Comparison of ENCODE assay signal across 15 cellular contexts in the genomic region with DNA sequence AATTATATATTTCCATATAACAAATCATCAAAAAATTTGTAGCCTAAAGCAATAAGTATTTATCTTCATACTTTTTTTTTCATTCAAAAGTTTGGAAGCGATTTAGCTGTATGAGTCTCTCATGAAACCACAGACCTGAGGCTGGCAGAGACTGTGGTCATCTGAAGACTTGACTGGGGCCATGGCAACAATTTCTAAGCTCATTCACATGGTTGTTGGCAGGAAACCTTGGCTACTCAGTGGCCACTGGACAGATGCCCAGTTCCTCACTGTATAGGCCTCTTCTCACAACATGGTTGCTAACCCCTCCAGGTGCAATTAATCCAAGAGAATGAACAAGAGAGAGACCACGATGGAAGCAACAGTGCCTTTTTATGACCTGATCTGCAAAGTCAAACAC.
DNase-seq lines count a peak whose midpoint lies in the region; ATAC-seq and TF ChIP-seq lines count a peak whose summit lies in the region.
"Had no signal": no experiment of that assay in that cellular context is flagged by ENCODE, and none has a peak within 500 bp of the region (broad histone marks: within the 10 kb centered on the region; RNA-seq: fewer than 3 reads in every experiment).

No MANE protein-coding gene starts in this region.

- H3K9me3 Mint-ChIP-seq in activated naive CD4-positive, alpha-beta T cell treated with anti-CD3 and anti-CD28 coated beads, Interleukin-2, amount 50 U/mL, for 24 hours = peaks cover 3% of the 10 kb centered on the region
- peaks cover 16% of the 10 kb centered on the region for H3K9me3 Mint-ChIP-seq in activated naive CD4-positive, alpha-beta T cell treated with anti-CD3 and anti-CD28 coated beads, Interleukin-2, amount 10 ng/mL, durations not matched to agents 7 days and 5 days
- H3K9me3 Mint-ChIP-seq: stimulated activated memory B cell treated with anti-CD40 and anti-IgM and Interleukin-4, amounts not matched to agents 10 μg/mL and 1 μg/mL and 100 μg/mL, for 72 hours had no signal

- H3K27ac Mint-ChIP-seq in activated naive CD4-positive, alpha-beta T cell treated with anti-CD3 and anti-CD28 coated beads, Interleukin-2, amount 50 U/mL, for 24 hours = peak overlapping the region; percentile 35
- H3K27ac Mint-ChIP-seq in activated naive CD4-positive, alpha-beta T cell treated with anti-CD3 and anti-CD28 coated beads, Interleukin-2, amount 10 ng/mL, durations not matched to agents 7 days and 5 days = no peak overlapping the region
- H3K27ac Mint-ChIP-seq: CD4-positive, alpha-beta memory T cell; stimulated activated memory B cell treated with anti-CD40 and anti-IgM and Interleukin-4, amounts not matched to agents 10 μg/mL and 1 μg/mL and 100 μg/mL, for 72 hours had no signal

- H3K27me3 Mint-ChIP-seq in activated naive CD4-positive, alpha-beta T cell treated with anti-CD3 and anti-CD28 coated beads, Interleukin-2, amount 50 U/mL, for 24 hours = no peaks in the 10 kb centered on the region
- no peaks in the 10 kb centered on the region for H3K27me3 Mint-ChIP-seq in activated naive CD4-positive, alpha-beta T cell treated with anti-CD3 and anti-CD28 coated beads, Interleukin-2, amount 10 ng/mL, durations not matched to agents 7 days and 5 days
- H3K27me3 Mint-ChIP-seq: CD4-positive, alpha-beta memory T cell; stimulated activated memory B cell treated with anti-CD40 and anti-IgM and Interleukin-4, amounts not matched to agents 10 μg/mL and 1 μg/mL and 100 μg/mL, for 72 hours had no signal

- WGBS in smooth muscle cell (ENCODE audit: low lambda C conversion rate) = 91% methylated on average over 2 of the region's 2 CpGs
- 79 to 87% methylated on average over 2 of the region's 2 CpGs for WGBS in upper lobe of left lung, 2 donors

- H3K36me3 Mint-ChIP-seq in activated naive CD4-positive, alpha-beta T cell treated with anti-CD3 and anti-CD28 coated beads, Interleukin-2, amount 50 U/mL, for 24 hours = no peaks in the 10 kb centered on the region
- H3K36me3 Mint-ChIP-seq in activated naive CD4-positive, alpha-beta T cell treated with anti-CD3 and anti-CD28 coated beads, Interleukin-2, amount 10 ng/mL, durations not matched to agents 7 days and 5 days = no peaks in the 10 kb centered on the region
- H3K36me3 Mint-ChIP-seq: CD4-positive, alpha-beta memory T cell; stimulated activated memory B cell treated with anti-CD40 and anti-IgM and Interleukin-4, amounts not matched to agents 10 μg/mL and 1 μg/mL and 100 μg/mL, for 72 hours had no signal

- H3K4me3 Mint-ChIP-seq in activated naive CD4-positive, alpha-beta T cell treated with anti-CD3 and anti-CD28 coated beads, Interleukin-2, amount 50 U/mL, for 24 hours = no peak overlapping the region
- H3K4me3 Mint-ChIP-seq in activated naive CD4-positive, alpha-beta T cell treated with anti-CD3 and anti-CD28 coated beads, Interleukin-2, amount 10 ng/mL, durations not matched to agents 7 days and 5 days = no peak overlapping the region
- H3K4me3 Mint-ChIP-seq: CD4-positive, alpha-beta memory T cell; stimulated activated memory B cell treated with anti-CD40 and anti-IgM and Interleukin-4, amounts not matched to agents 10 μg/mL and 1 μg/mL and 100 μg/mL, for 72 hours had no signal

- H3K79me2 ChIP-seq in smooth muscle cell (ENCODE audit: low read depth) = no peaks in the 10 kb centered on the region

- H3K4me3 ChIP-seq in smooth muscle cell (no peak overlapping the region), upper lobe of right lung (no peak overlapping the region), upper lobe of left lung (no peak overlapping the region)
- H3K4me3 ChIP-seq: pancreas, PC-9 had no signal

- H3K4me1 Mint-ChIP-seq in activated naive CD4-positive, alpha-beta T cell treated with anti-CD3 and anti-CD28 coated beads, Interleukin-2, amount 50 U/mL, for 24 hours = no peaks in the 10 kb centered on the region
- no peaks in the 10 kb centered on the region for H3K4me1 Mint-ChIP-seq in activated naive CD4-positive, alpha-beta T cell treated with anti-CD3 and anti-CD28 coated beads, Interleukin-2, amount 10 ng/mL, durations not matched to agents 7 days and 5 days
- H3K4me1 Mint-ChIP-seq: CD4-positive, alpha-beta memory T cell; stimulated activated memory B cell treated with anti-CD40 and anti-IgM and Interleukin-4, amounts not matched to agents 10 μg/mL and 1 μg/mL and 100 μg/mL, for 72 hours had no signal

- intact Hi-C loops in upper lobe of right lung (cut with DNase I) = no loop called here

- no peak for TF ChIP-seq CTCF in smooth muscle cell (IDR thresholded peaks at IDR 0.05; ENCODE audit: borderline replicate concordance, insufficient read depth, poor library complexity, severe bottlenecking)
- TF ChIP-seq CTCF in upper lobe of right lung (IDR thresholded peaks at IDR 0.05) = no peak
- TF ChIP-seq CTCF in upper lobe of left lung (IDR thresholded peaks at IDR 0.05) = no peak

- ATAC-seq in upper lobe of right lung (no peak), upper lobe of left lung (ENCODE audit: low FRiP score in 2 of 2) (no peak)
- ATAC-seq: left lobe of liver; stimulated activated memory B cell treated with anti-CD40 and anti-IgM and Interleukin-4, amounts not matched to agents 10 μg/mL and 1 μg/mL and 100 μg/mL, for 72 hours had no signal

- CTCF ChIA-PET in activated naive CD4-positive, alpha-beta T cell treated with anti-CD3 and anti-CD28 coated beads, Interleukin-2, amount 10 ng/mL, durations not matched to agents 7 days and 5 days (lab: Charles Lee) = no interaction called here

- no peak overlapping the region for H2AFZ ChIP-seq in smooth muscle cell (ENCODE audit: low read depth)
- H2AFZ ChIP-seq: PC-9 had no signal

- no peaks in the 10 kb centered on the region for H4K20me1 ChIP-seq in smooth muscle cell (ENCODE audit: low read depth)

- no peaks in the 10 kb centered on the region for H3F3A ChIP-seq in smooth muscle cell (ENCODE audit: low read depth)

- H3K4me1 ChIP-seq in smooth muscle cell (ENCODE audit: low read depth) = no peaks in the 10 kb centered on the region
- H3K4me1 ChIP-seq in upper lobe of right lung = no peaks in the 10 kb centered on the region
- H3K4me1 ChIP-seq in upper lobe of left lung = no peaks in the 10 kb centered on the region
- H3K4me1 ChIP-seq: pancreas had no signal

- TF ChIP-seq EP300 in upper lobe of left lung (IDR thresholded peaks at IDR 0.05) = no peak

- H3K27me3 ChIP-seq in smooth muscle cell (ENCODE audit: low read depth) = no peaks in the 10 kb centered on the region
- H3K27me3 ChIP-seq in upper lobe of right lung = no peaks in the 10 kb centered on the region
- H3K27me3 ChIP-seq in upper lobe of left lung = no peaks in the 10 kb centered on the region
- H3K27me3 ChIP-seq: pancreas had no signal

- DNase-seq in activated naive CD4-positive, alpha-beta T cell treated with anti-CD3 and anti-CD28 coated beads, Interleukin-2, amount 10 ng/mL, durations not matched to agents 7 days and 5 days = no peak
- DNase-seq in NCI-H748 treated with DMSO at 0.1 percent for 48 hours (lab: John Stamatoyannopoulos, UW) (peak; percentile 27), epithelial cell of prostate (ENCODE audit: low read depth, low spot score) (peak; percentile 14), smooth muscle cell (lab: John Stamatoyannopoulos, UW; ENCODE audit: unreplicated experiment) (no peak), superior temporal gyrus (ENCODE audit: extremely low spot score) (no peak), upper lobe of right lung (no peak), upper lobe of left lung (no peak)
- DNase-seq: activated naive CD4-positive, alpha-beta T cell treated with Interleukin-2 at 50 U/mL for 16 hours; GDM1; pancreas had no signal

- peak overlapping the region; percentile 34 for H3K4me2 ChIP-seq in smooth muscle cell

- H3K27ac ChIP-seq in epithelial cell of prostate = no peak overlapping the region
- no peak overlapping the region for H3K27ac ChIP-seq in smooth muscle cell (ENCODE audit: low read depth)
- no peak overlapping the region for H3K27ac ChIP-seq in upper lobe of right lung
- no peak overlapping the region for H3K27ac ChIP-seq in upper lobe of left lung
- H3K27ac ChIP-seq: pancreas, PC-9 had no signal

- H3K9me3 ChIP-seq in smooth muscle cell (replicated peaks; ENCODE audit: low read depth) = no peaks in the 10 kb centered on the region
- no peaks in the 10 kb centered on the region for H3K9me3 ChIP-seq in upper lobe of right lung
- H3K9me3 ChIP-seq in upper lobe of left lung = no peaks in the 10 kb centered on the region
- H3K9me3 ChIP-seq: pancreas had no signal

- H3K36me3 ChIP-seq in smooth muscle cell (ENCODE audit: low read depth) = no peaks in the 10 kb centered on the region
- H3K36me3 ChIP-seq in upper lobe of right lung = no peaks in the 10 kb centered on the region
- no peaks in the 10 kb centered on the region for H3K36me3 ChIP-seq in upper lobe of left lung
- H3K36me3 ChIP-seq: pancreas had no signal

- no peak overlapping the region for H3K9ac ChIP-seq in smooth muscle cell (ENCODE audit: low read depth)

- TF ChIP-seq POLR2A in upper lobe of left lung (IDR thresholded peaks at IDR 0.05) = no peak

Comparison
In these comparisons a context has a peak if more than half of its experiments do, and no peak if none do; other contexts are left out.
1. DNase-seq: peak in NCI-H748 treated with DMSO at 0.1 percent for 48 hours (single experiment) and epithelial cell of prostate (single experiment); none in activated naive CD4-positive, alpha-beta T cell treated with anti-CD3 and anti-CD28 coated beads, Interleukin-2, amount 10 ng/mL, durations not matched to agents 7 days and 5 days (single experiment), smooth muscle cell (single experiment), superior temporal gyrus (single experiment), upper lobe of right lung (single experiment) and upper lobe of left lung (0 of 2).